In genomic region chr12:59677857-59678256, GRCh38 we compare ENCODE assay signal across 15 cellular contexts.
DNase-seq lines count a peak whose midpoint lies in the region; ATAC-seq and TF ChIP-seq lines count a peak whose summit lies in the region.
"Had no signal": no experiment of that assay in that cellular context is flagged by ENCODE, and none has a peak within 500 bp of the region (broad histone marks: within the 10 kb centered on the region; RNA-seq: fewer than 3 reads in every experiment).

No MANE protein-coding gene starts in this region.

- peaks cover 14% of the 10 kb centered on the region for H3K4me1 ChIP-seq in body of pancreas
- H3K4me1 ChIP-seq in stomach, result no peaks in the 10 kb centered on the region
- H3K4me1 ChIP-seq: A549, BE2C, HAP-1 had no signal

- H3K27me3 ChIP-seq in body of pancreas, result no peaks in the 10 kb centered on the region
- H3K27me3 ChIP-seq in stomach, result no peaks in the 10 kb centered on the region
- H3K27me3 ChIP-seq: BE2C had no signal

- TF ChIP-seq CTCF in body of pancreas (IDR thresholded peaks at IDR 0.05), result no peak
- no peak for TF ChIP-seq CTCF in chondrocyte (IDR thresholded peaks at IDR 0.05)
- no peak for TF ChIP-seq CTCF in stomach (IDR thresholded peaks at IDR 0.05)

- no peak overlapping the region for H3K27ac ChIP-seq in body of pancreas
- no peak overlapping the region for H3K27ac ChIP-seq in stomach
- H3K27ac ChIP-seq: A549, C4-2B had no signal

- no peak overlapping the region for H3K4me3 Mint-ChIP-seq in chondrocyte (ENCODE audit: unreplicated experiment)
- H3K4me3 Mint-ChIP-seq: CD4-positive, alpha-beta memory T cell had no signal

- DNase-seq in body of pancreas (peak; percentile 47 to 75 (median 64)), chondrocyte (ENCODE audit: low spot score) (peak; percentile 74), left lobe of liver (ENCODE audit: low spot score) (no peak), stomach (peak; percentile 40)
- DNase-seq: BE2C; CD4-positive, alpha-beta memory T cell; DMS79; GOT3 had no signal

- ATAC-seq in body of pancreas (peak; percentile 83), left lobe of liver (peak; percentile 69), GM21723 (IDR thresholded peaks at IDR 0.05; ENCODE audit: unreplicated experiment) (no peak), HG03432 (IDR thresholded peaks at IDR 0.05; ENCODE audit: unreplicated experiment) (no peak)
- ATAC-seq: A549, GM12878, HepG2 had no signal

- H3K4me1 Mint-ChIP-seq in chondrocyte (ENCODE audit: low read depth), result no peaks in the 10 kb centered on the region

- no peak overlapping the region for H3K27ac Mint-ChIP-seq in chondrocyte (ENCODE audit: unreplicated experiment)
- H3K27ac Mint-ChIP-seq: CD4-positive, alpha-beta memory T cell had no signal

- intact Hi-C loops in body of pancreas (cut with DNase I), result no loop called here
- intact Hi-C loops in stomach (cut with DNase I; ENCODE audit: low total_unique reads), result no loop called here

- no peaks in the 10 kb centered on the region for H3K36me3 ChIP-seq in body of pancreas (replicated peaks in 1 of 2; ENCODE audit: insufficient read depth in 1 of 2, low read depth in 2 of 2)
- H3K36me3 ChIP-seq in stomach, result no peaks in the 10 kb centered on the region
- H3K36me3 ChIP-seq: BE2C, HAP-1 had no signal

- H3K4me3 ChIP-seq in body of pancreas (no peak overlapping the region), stomach (no peak overlapping the region)
- H3K4me3 ChIP-seq: A549, GM12878, HAP-1 had no signal

- no peaks in the 10 kb centered on the region for H3K9me3 Mint-ChIP-seq in chondrocyte (ENCODE audit: low read depth)

- TF ChIP-seq EP300 in stomach (IDR thresholded peaks at IDR 0.05), result no peak

- no peak for TF ChIP-seq POLR2A in body of pancreas (IDR thresholded peaks at IDR 0.05)
- TF ChIP-seq POLR2A in stomach (IDR thresholded peaks at IDR 0.05), result no peak

- no peaks in the 10 kb centered on the region for H3K36me3 Mint-ChIP-seq in chondrocyte (ENCODE audit: low read depth)

- H3K9me3 ChIP-seq in body of pancreas, result peaks cover 0 to 4% (median 0%) of the 10 kb centered on the region in 3 donors
- peaks cover 0 to 4% (median 0%) of the 10 kb centered on the region in 4 donors for H3K9me3 ChIP-seq in stomach
- H3K9me3 ChIP-seq: BE2C, HAP-1 had no signal

- no peaks in the 10 kb centered on the region for H3K27me3 Mint-ChIP-seq in chondrocyte (ENCODE audit: low read depth)
- H3K27me3 Mint-ChIP-seq: CD4-positive, alpha-beta memory T cell had no signal

- WGBS in body of pancreas, 2 donors, result 47 to 65% methylated on average over 3 of the region's 3 CpGs
- 57 to 91% (median 62%) methylated on average over 3 of the region's 3 CpGs for WGBS in stomach, 5 donors

Comparison
In these comparisons a context has a peak if more than half of its experiments do, and no peak if none do; other contexts are left out.
1. ATAC-seq: peak in body of pancreas (single experiment) and left lobe of liver (single experiment); none in GM21723 (single experiment) and HG03432 (single experiment).